In the genomic region with DNA sequence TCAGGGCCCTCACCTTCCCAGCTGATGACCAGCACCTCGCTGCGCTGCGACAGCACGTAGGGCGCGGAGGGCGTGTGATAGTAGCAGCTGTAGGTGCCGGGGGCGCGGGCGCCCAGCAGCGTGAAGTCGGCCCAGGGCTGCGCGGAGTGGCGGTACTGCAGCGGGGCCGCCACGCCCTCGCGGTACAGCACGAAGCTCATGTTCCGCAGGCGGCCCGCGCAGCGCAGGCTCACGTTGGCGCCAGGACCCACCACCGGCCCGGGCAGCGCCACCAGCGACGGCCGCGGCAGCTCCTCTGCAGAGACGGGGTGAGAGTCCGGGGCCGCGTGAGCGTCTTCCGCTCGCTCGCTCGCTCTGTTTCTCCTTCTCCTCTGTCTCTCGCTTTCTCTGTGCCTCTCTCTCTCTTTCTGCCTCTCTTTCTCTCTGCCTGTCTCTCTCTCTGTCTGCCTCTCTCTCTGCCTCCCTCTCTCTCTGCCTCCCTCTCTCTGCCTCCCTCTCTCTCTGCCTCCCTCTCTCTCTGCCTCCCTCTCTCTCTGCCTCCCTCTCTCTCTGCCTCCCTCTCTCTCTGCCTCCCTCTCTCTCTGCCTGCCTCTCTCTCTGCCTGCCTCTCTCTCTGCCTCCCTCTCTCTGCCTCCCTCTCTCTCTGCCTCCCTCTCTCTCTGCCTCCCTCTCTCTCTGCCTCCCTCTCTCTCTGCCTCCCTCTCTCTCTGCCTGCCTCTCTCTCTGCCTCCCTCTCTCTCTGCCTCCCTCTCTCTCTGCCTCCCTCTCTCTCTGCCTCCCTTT, we compare ENCODE assay signal across 10 cellular contexts. TPM values are rescaled to one million over a fixed set of nuclear protein-coding genes. Genes with fewer than 3 reads are reported as not detected.
DNase-seq lines count a peak whose midpoint lies in the region.
"Not testable (repeated sequence)": the region's sequence is repeated elsewhere in the genome, so short reads cannot be mapped to it uniquely, and the experiment has no call there.
"Had no signal": no experiment of that assay in that cellular context is flagged by ENCODE, and none has a peak within 500 bp of the region (broad histone marks: within the 10 kb centered on the region; RNA-seq: fewer than 3 reads in every experiment).

No MANE protein-coding gene starts in this region.

- not testable (repeated sequence) for H3K4me1 ChIP-seq in neuron (ENCODE audit: insufficient read depth, low read length)

- H3K27me3 ChIP-seq in neuron (ENCODE audit: insufficient read depth, low read length): peaks cover 22% of the 10 kb centered on the region

- H3K9me3 ChIP-seq in neuron (ENCODE audit: low read length): not testable (repeated sequence)

- not testable (repeated sequence) for H3K36me3 Mint-ChIP-seq in IgD-negative memory B cell

- not testable (repeated sequence) for H3K4me1 Mint-ChIP-seq in IgD-negative memory B cell

- peak overlapping the region in 1 of 3 donors; percentile 77 for H3K27ac Mint-ChIP-seq in IgD-negative memory B cell

- H3K36me3 ChIP-seq in neuron (ENCODE audit: insufficient read depth, low read length): not testable (repeated sequence)

- DNase-seq in COR-L47 (lab: John Stamatoyannopoulos, UW): peak; percentile 10
- DNase-seq in RPMI8226: peak; percentile 71
- DNase-seq in activated T-cell treated with anti-CD3 and anti-CD28 coated beads, Interleukin-2, amount 50 U/mL, for 48 hours: peak; percentile 54 to 70
- DNase-seq in dermis blood vessel endothelial cell: peak; percentile 49
- peak; percentile 52 for DNase-seq in stimulated activated naive CD4-positive, alpha-beta T cell treated with Interleukin-2 at 50 U/mL for 16 hours (lab: John Stamatoyannopoulos, UW)

- H3K9me3 Mint-ChIP-seq in IgD-negative memory B cell: not testable (repeated sequence)

- H3K4me3 ChIP-seq in iPS-11a (ENCODE audit: low read depth, low read length) (peak overlapping the region; percentile 39), neuron (ENCODE audit: low read length) (peak overlapping the region; percentile 28)

- H2AFZ ChIP-seq in neuron (ENCODE audit: low read depth, low read length): peak overlapping the region; percentile 76

- H3K4me3 Mint-ChIP-seq in IgD-negative memory B cell: peak overlapping the region in 3 of 4 donors; percentile 21 to 86 (median 74)

- peaks cover 22% of the 10 kb centered on the region for H3K27me3 Mint-ChIP-seq in IgD-negative memory B cell

RNA-seq across cellular contexts. Expression of a gene that starts 4.6 kb away (rescaled TPM):
- polyA plus RNA-seq in IgD-negative memory B cell: 0.40 TPM
- not detected in 2 replicates for total RNA-seq in dermis blood vessel endothelial cell
- total RNA-seq: frontal cortex had no signal

RNA-seq across cellular contexts. Expression of a gene that starts 6.6 kb away (rescaled TPM):
- polyA plus RNA-seq in IgD-negative memory B cell: 458 TPM
- 11.4 and 12.6 TPM in 2 replicates for total RNA-seq in dermis blood vessel endothelial cell

RNA-seq across cellular contexts. Expression of a gene that starts 14.9 kb away (rescaled TPM):
- not detected for polyA plus RNA-seq in IgD-negative memory B cell
- not detected in 2 replicates for total RNA-seq in dermis blood vessel endothelial cell
- total RNA-seq: frontal cortex; T-helper 1 cell treated with Interleukin-12 subunit alpha and Interleukin-12 subunit beta and Interleukin-4 antibody, amounts not matched to agents 30 ng/mL and 1 ng/mL, for 36 hours had no signal

RNA-seq across cellular contexts. Expression of a gene that starts 19.4 kb away (rescaled TPM):
- polyA plus RNA-seq in IgD-negative memory B cell: 11.9 TPM
- 16.3 and 27.2 TPM in 2 replicates for total RNA-seq in dermis blood vessel endothelial cell

RNA-seq across cellular contexts. Expression of a gene that starts 19.5 kb away (rescaled TPM):
- polyA plus RNA-seq in IgD-negative memory B cell: 70.6 TPM
- total RNA-seq in dermis blood vessel endothelial cell: 64.5 and 103 TPM in 2 replicates

Comparison
In these comparisons a context has a peak if more than half of its experiments do, and no peak if none do; other contexts are left out.
1. Peak in every context shown above with its lines: DNase-seq and H3K4me3 ChIP-seq.
2. DNase-seq: peak in every context shown above with its lines; median percentile 71 in RPMI8226; 62 in activated T-cell treated with anti-CD3 and anti-CD28 coated beads, Interleukin-2, amount 50 U/mL, for 48 hours; 52 in stimulated activated naive CD4-positive, alpha-beta T cell treated with Interleukin-2 at 50 U/mL for 16 hours; 49 in dermis blood vessel endothelial cell; 10 in COR-L47.